ENCODE assay signal across 24 cellular contexts in the genomic region with DNA sequence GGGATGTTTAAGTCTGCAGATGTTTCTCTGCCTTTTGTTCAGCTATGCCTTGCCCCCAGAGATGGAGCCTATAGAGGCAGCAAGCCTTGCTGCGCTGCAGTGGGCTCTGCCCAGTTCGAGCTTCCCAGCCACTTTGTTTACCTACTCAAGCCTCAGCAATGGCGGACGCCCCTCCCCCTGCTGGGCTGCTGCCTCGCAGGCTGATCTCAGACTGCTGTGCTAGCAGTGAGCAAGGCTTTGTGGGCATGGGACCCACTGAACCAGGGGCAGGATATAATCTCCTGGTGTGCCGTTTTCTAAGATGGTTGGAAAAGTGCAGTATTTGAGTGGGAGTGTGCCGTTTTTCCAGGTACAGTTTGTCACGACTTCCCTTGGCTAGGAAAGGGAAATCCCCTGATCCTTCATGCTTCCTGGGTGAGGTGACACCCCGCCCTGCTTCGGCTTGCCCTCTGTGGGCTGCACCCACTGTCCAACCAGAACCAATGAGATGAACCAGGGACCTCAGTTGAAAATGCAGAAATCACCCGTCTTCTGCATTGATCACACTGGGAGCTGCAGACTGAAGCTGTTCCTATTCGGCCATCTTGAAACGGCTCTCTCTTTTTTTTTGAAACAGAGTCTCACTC. TPM values are rescaled to one million over a fixed set of nuclear protein-coding genes. Genes with fewer than 3 reads are reported as not detected.
DNase-seq lines count a peak whose midpoint lies in the region; ATAC-seq and TF ChIP-seq lines count a peak whose summit lies in the region.
"Had no signal": no experiment of that assay in that cellular context is flagged by ENCODE, and none has a peak within 500 bp of the region (broad histone marks: within the 10 kb centered on the region; RNA-seq: fewer than 3 reads in every experiment).

No MANE protein-coding gene starts in this region.

- H3K9me2 ChIP-seq in PC-3 (replicated peaks; ENCODE audit: low read length), result no peaks in the 10 kb centered on the region
- H3K9me2 ChIP-seq: SK-N-SH had no signal

- H3K9ac ChIP-seq in PC-3 (ENCODE audit: low read length), result no peak overlapping the region
- H3K9ac ChIP-seq in mesenchymal stem cell (ENCODE audit: low read length), result no peak overlapping the region
- H3K9ac ChIP-seq: SK-N-SH had no signal

- H2BK120ac ChIP-seq in mesenchymal stem cell (ENCODE audit: low read depth, low read length), result no peak overlapping the region

- no peaks in the 10 kb centered on the region for H3K36me3 ChIP-seq in PC-3 (ENCODE audit: low read depth, low read length)
- no peaks in the 10 kb centered on the region for H3K36me3 ChIP-seq in mesenchymal stem cell (ENCODE audit: control insufficient read depth in 1 of 2, insufficient read depth in 2 of 2, low read depth in 1 of 2, low read length in 2 of 2)
- H3K36me3 ChIP-seq: Peyer's patch had no signal

- H3K79me2 ChIP-seq in PC-3 (ENCODE audit: low read length), result no peaks in the 10 kb centered on the region

- H3K27ac ChIP-seq in PC-3 (ENCODE audit: low read length), result no peak overlapping the region
- H3K27ac ChIP-seq in mesenchymal stem cell (ENCODE audit: low read length, poor library complexity, severe bottlenecking), result no peak overlapping the region
- H3K27ac ChIP-seq: 22Rv1, Peyer's patch had no signal

- H2BK12ac ChIP-seq in mesenchymal stem cell (ENCODE audit: low read length in 2 of 2), result no peak overlapping the region

- H2BK15ac ChIP-seq in mesenchymal stem cell (ENCODE audit: low read depth, poor library complexity, severe bottlenecking), result no peak overlapping the region

- H4K20me1 ChIP-seq in PC-3 (ENCODE audit: low read length), result no peaks in the 10 kb centered on the region

- H4K91ac ChIP-seq in mesenchymal stem cell (ENCODE audit: low read length), result peak overlapping the region; percentile 21

- no peaks in the 10 kb centered on the region; the same call in 1 of the 2 replicates for H3K27me3 ChIP-seq in PC-3 (ENCODE audit: low read length)
- H3K27me3 ChIP-seq in mesenchymal stem cell (ENCODE audit: control insufficient read depth in 1 of 2, insufficient read depth in 1 of 2, low read length in 2 of 2), result no peaks in the 10 kb centered on the region
- H3K27me3 ChIP-seq: Peyer's patch had no signal

- peak overlapping the region in 1 of 2 experiments; percentile 2 for H3K18ac ChIP-seq in mesenchymal stem cell (ENCODE audit: low read depth in 1 of 2, low read length in 2 of 2)

- H3K4me1 ChIP-seq in PC-3 (ENCODE audit: insufficient read depth, low read length), result no peaks in the 10 kb centered on the region
- no peaks in the 10 kb centered on the region for H3K4me1 ChIP-seq in mesenchymal stem cell (ENCODE audit: control insufficient read depth, insufficient read depth, low read depth, low read length)
- H3K4me1 ChIP-seq: Peyer's patch had no signal

- no peak for ATAC-seq in PC-3
- ATAC-seq in GM21390 (IDR thresholded peaks at IDR 0.05; ENCODE audit: unreplicated experiment), result no peak

- no TSS peak for BruUV-seq in PC-3 (replicated peaks; lab: Mats Ljungman, UMichigan)

- no peaks in the 10 kb centered on the region for H3F3A ChIP-seq in PC-3 (ENCODE audit: low read length, unreplicated experiment)

- no peak overlapping the region for H2AK5ac ChIP-seq in mesenchymal stem cell (ENCODE audit: low read length, severe bottlenecking)

- H3K23ac ChIP-seq in mesenchymal stem cell (ENCODE audit: low read length in 2 of 2), result peak overlapping the region in 1 of 2 experiments; percentile 35

- intact Hi-C loops in PC-3 (cut with micrococcal nuclease), result no loop called here

- H3K4me2 ChIP-seq in PC-3 (ENCODE audit: low read length) (peak overlapping the region; percentile 41), mesenchymal stem cell (ENCODE audit: low read length, poor library complexity, severe bottlenecking) (no peak overlapping the region)
- H3K4me2 ChIP-seq: SK-N-SH had no signal

- no peak for TF ChIP-seq CTCF in PC-3 (conservative IDR thresholded peaks at IDR 0.05; ENCODE audit: low read depth, low read length)

- H3K4me3 ChIP-seq in PC-3 (ENCODE audit: low read length) (no peak overlapping the region; the same call in 1 of the 2 replicates), mesenchymal stem cell (ENCODE audit: insufficient read depth in 1 of 2, low read depth in 1 of 2, low read length in 2 of 2) (no peak overlapping the region)
- H3K4me3 ChIP-seq: Peyer's patch had no signal

- peaks cover 6% of the 10 kb centered on the region; the same call in 1 of the 2 replicates for H3K9me3 ChIP-seq in PC-3 (ENCODE audit: low read length)
- H3K9me3 ChIP-seq in mesenchymal stem cell (ENCODE audit: control insufficient read depth, low read length), result peaks cover 8% of the 10 kb centered on the region
- H3K9me3 ChIP-seq: Peyer's patch, SK-N-SH had no signal

- H4K8ac ChIP-seq in mesenchymal stem cell (ENCODE audit: low read length), result no peak overlapping the region

- H3K14ac ChIP-seq in mesenchymal stem cell (ENCODE audit: low read length in 2 of 2), result no peak overlapping the region

- peak overlapping the region; percentile 63 for H2AFZ ChIP-seq in PC-3 (ENCODE audit: low read length)
- no peak overlapping the region for H2AFZ ChIP-seq in mesenchymal stem cell (ENCODE audit: low read depth, low read length)

- H2BK5ac ChIP-seq in mesenchymal stem cell (ENCODE audit: low read depth, low read length, poor library complexity, severe bottlenecking), result no peak overlapping the region

- peak overlapping the region in 1 of 2 experiments; percentile 51 for H3K4ac ChIP-seq in mesenchymal stem cell (ENCODE audit: low read depth in 1 of 2, low read length in 2 of 2)

- DNase-seq in NCI-H748 (lab: John Stamatoyannopoulos, UW; ENCODE audit: unreplicated experiment), result peak; percentile 59
- DNase-seq in NCI-H748 treated with DMSO at 0.1 percent for 48 hours (lab: John Stamatoyannopoulos, UW), result no peak
- peak; percentile 11 for DNase-seq in Daoy (ENCODE audit: low read depth)
- no peak for DNase-seq in PC-3
- no peak for DNase-seq in mesenchymal stem cell
- no peak for DNase-seq in stimulated activated CD4-positive, alpha-beta T cell treated with anti-CD3 and anti-CD28 coated beads, Interleukin-2, amount 100 ng/mL, for 24 hours
- DNase-seq in NK-92 (lab: John Stamatoyannopoulos, UW; ENCODE audit: unreplicated experiment), result no peak
- DNase-seq: ACHN, DMS79, GF-D8, KBM-7, NCI-H1048, NCI-H1694, NCI-H2081, NCI-H2171, NCI-H226, NCI-H510A, NCI-H82, Peyer's patch, SK-N-SH, SW 1271 had no signal

- H3K79me1 ChIP-seq in mesenchymal stem cell (replicated peaks; ENCODE audit: low read length, poor library complexity, severe bottlenecking), result no peaks in the 10 kb centered on the region

- WGBS in mesenchymal stem cell, result 89% methylated on average over 13 of the region's 13 CpGs

- POLR2A ChIA-PET in PC-3 (lab: Charles Lee; ENCODE audit: unreplicated experiment), result no interaction called here

- CTCF ChIA-PET in PC-3 (lab: Charles Lee), result no interaction called here

RNA-seq across cellular contexts. Expression of a gene that starts 27.6 kb away (rescaled TPM):
- total RNA-seq in Daoy (2014; rRNA removed; shearing (Covaris generic)), result 1.1 and 2.5 TPM in 2 replicates
- 0.22 and 0.69 TPM in 2 replicates for total RNA-seq in PC-3 (2014; rRNA removed)
- polyA plus RNA-seq in mesenchymal stem cell (2013, experiment 1 of 2), result 153 TPM
- 150 TPM for polyA plus RNA-seq in mesenchymal stem cell (2013, experiment 2 of 2)
- total RNA-seq: HT-29 had no signal

Comparison
In these comparisons a context has a peak if more than half of its experiments do, and no peak if none do; other contexts are left out.
1. DNase-seq: peak in NCI-H748 (single experiment) and Daoy (single experiment); none in NCI-H748 treated with DMSO at 0.1 percent for 48 hours (single experiment), PC-3 (single experiment), mesenchymal stem cell (single experiment), stimulated activated CD4-positive, alpha-beta T cell treated with anti-CD3 and anti-CD28 coated beads, Interleukin-2, amount 100 ng/mL, for 24 hours (0 of 2) and NK-92 (single experiment).